ENCODE assay signal across 17 cellular contexts in genomic region chr6:62998022-62998421, GRCh38.
"Had no signal": no experiment of that assay in that cellular context is flagged by ENCODE, and none has a peak within 500 bp of the region (broad histone marks: within the 10 kb centered on the region; RNA-seq: fewer than 3 reads in every experiment).

No MANE protein-coding gene starts in this region.

- H3K9me3 ChIP-seq: tibial artery, uterus had no signal

- ATAC-seq: activated CD8-positive, alpha-beta memory T cell treated with anti-CD3 and anti-CD28 coated beads, Interleukin-2, amount 10 ng/mL, durations not matched to agents 7 days and 5 days; left lobe of liver; stimulated activated naive CD8-positive, alpha-beta T cell treated with anti-CD3 and anti-CD28 coated beads, Interleukin-15, Interleukin-2, amounts not matched to agents 100 U/mL and 50 U/mL, for 24 hours had no signal

- H3K27ac Mint-ChIP-seq: activated B cell treated with CpG ODN at 0.5 μM for 24 hours; activated CD4-positive, alpha-beta memory T cell treated with anti-CD3 and anti-CD28 coated beads for 36 hours; activated CD8-positive, alpha-beta memory T cell treated with anti-CD3 and anti-CD28 coated beads, Interleukin-2, amount 10 ng/mL, durations not matched to agents 7 days and 5 days; activated naive CD8-positive, alpha-beta T cell had no signal

- DNase-seq: activated B cell treated with CpG ODN at 0.5 μM for 24 hours; activated CD4-positive, alpha-beta memory T cell treated with anti-CD3 and anti-CD28 coated beads for 36 hours; activated CD4-positive, alpha-beta T cell treated with anti-CD3 and anti-CD28 coated beads for 4 hours; activated CD8-positive, alpha-beta memory T cell treated with anti-CD3 and anti-CD28 coated beads, Interleukin-2, amount 10 ng/mL, durations not matched to agents 7 days and 5 days; dermis blood vessel endothelial cell; effector memory CD4-positive, alpha-beta T cell; occipital lobe; posterior cingulate gyrus; stimulated activated CD4-positive, alpha-beta T cell treated with anti-CD3 and anti-CD28 coated beads, Interleukin-2, amount 100 ng/mL, for 24 hours; stimulated activated naive CD8-positive, alpha-beta T cell treated with anti-CD3 and anti-CD28 coated beads, Interleukin-15, Interleukin-2, amounts not matched to agents 100 U/mL and 50 U/mL, for 24 hours; substantia nigra; T-helper 9 cell; tibial artery; uterus had no signal

- H3K4me3 ChIP-seq: lung, tibial artery, uterus had no signal

- H3K36me3 ChIP-seq: tibial artery, uterus had no signal

- H3K4me1 Mint-ChIP-seq: activated B cell treated with CpG ODN at 0.5 μM for 24 hours; activated CD8-positive, alpha-beta memory T cell treated with anti-CD3 and anti-CD28 coated beads, Interleukin-2, amount 10 ng/mL, durations not matched to agents 7 days and 5 days had no signal

- H3K27me3 ChIP-seq: tibial artery, uterus had no signal

- H3K27ac ChIP-seq: tibial artery, uterus had no signal

- H3K4me3 Mint-ChIP-seq: activated B cell treated with CpG ODN at 0.5 μM for 24 hours; activated CD4-positive, alpha-beta memory T cell treated with anti-CD3 and anti-CD28 coated beads for 36 hours; activated CD8-positive, alpha-beta memory T cell treated with anti-CD3 and anti-CD28 coated beads, Interleukin-2, amount 10 ng/mL, durations not matched to agents 7 days and 5 days; activated naive CD8-positive, alpha-beta T cell had no signal

- H3K36me3 Mint-ChIP-seq: activated CD4-positive, alpha-beta memory T cell treated with anti-CD3 and anti-CD28 coated beads for 36 hours; activated CD8-positive, alpha-beta memory T cell treated with anti-CD3 and anti-CD28 coated beads, Interleukin-2, amount 10 ng/mL, durations not matched to agents 7 days and 5 days; activated naive CD8-positive, alpha-beta T cell had no signal

- H3K4me1 ChIP-seq: tibial artery, uterus had no signal

- H3K9me3 Mint-ChIP-seq: activated B cell treated with CpG ODN at 0.5 μM for 24 hours had no signal
